Comparison of ENCODE assay signal across 8 cellular contexts in genomic region chr14:64760146-64760755, GRCh38. TPM values are rescaled to one million over a fixed set of nuclear protein-coding genes. Genes with fewer than 3 reads are reported as not detected.
DNase-seq lines count a peak whose midpoint lies in the region; ATAC-seq and TF ChIP-seq lines count a peak whose summit lies in the region.

No MANE protein-coding gene starts in this region.

- no peak overlapping the region for H3K4me3 ChIP-seq in body of pancreas

- H3K36me3 Mint-ChIP-seq in T-helper 2 cell treated with Interferon-gamma antibody and Interleukin-4, amounts not matched to agents 5 μg/mL and 100 μg/mL, for 36 hours (ENCODE audit: low read depth) = no peaks in the 10 kb centered on the region

- DNase-seq in D341Med (ENCODE audit: low spot score) (peak; percentile 74), HuH-7.5 (ENCODE audit: low spot score) (peak; percentile 77), body of pancreas (peak; percentile 55 to 75 (median 68)), kidney tubule cell (ENCODE audit: low spot score) (peak; percentile 62), omental fat pad (ENCODE audit: low spot score) (no peak)
- DNase-seq in T-helper 2 cell treated with Interferon-gamma antibody and Interleukin-4, amounts not matched to agents 5 μg/mL and 100 μg/mL, for 36 hours (ENCODE audit: low spot score) = peak; percentile 45
- peak; percentile 15 to 17 for DNase-seq in stimulated activated CD8-positive, alpha-beta memory T cell treated with anti-CD3 and anti-CD28 coated beads, Interleukin-2, amount 100 ng/mL, for 1 hour (ENCODE audit: low read depth in 2 of 2)

- peak; percentile 31 to 58 (median 47) for TF ChIP-seq CTCF in body of pancreas (IDR thresholded peaks at IDR 0.05)
- no peak for TF ChIP-seq CTCF in omental fat pad (IDR thresholded peaks at IDR 0.05)

- peaks cover 18% of the 10 kb centered on the region for H3K27me3 Mint-ChIP-seq in T-helper 2 cell treated with Interferon-gamma antibody and Interleukin-4, amounts not matched to agents 5 μg/mL and 100 μg/mL, for 36 hours (ENCODE audit: low read depth)

- H3K4me1 ChIP-seq in body of pancreas = peaks cover 70% of the 10 kb centered on the region

- no peak overlapping the region for H3K4me3 Mint-ChIP-seq in T-helper 2 cell treated with Interferon-gamma antibody and Interleukin-4, amounts not matched to agents 5 μg/mL and 100 μg/mL, for 36 hours

- intact Hi-C loops in body of pancreas (cut with DNase I) = no loop called here

- H3K36me3 ChIP-seq in body of pancreas (replicated peaks in 1 of 2; ENCODE audit: insufficient read depth in 1 of 2, low read depth in 2 of 2) = no peaks in the 10 kb centered on the region

- no peak for TF ChIP-seq POLR2A in body of pancreas (IDR thresholded peaks at IDR 0.05)

- H3K9me3 ChIP-seq in body of pancreas = no peaks in the 10 kb centered on the region

- no peaks in the 10 kb centered on the region for H3K9me3 Mint-ChIP-seq in T-helper 2 cell treated with Interferon-gamma antibody and Interleukin-4, amounts not matched to agents 5 μg/mL and 100 μg/mL, for 36 hours

- no peaks in the 10 kb centered on the region for H3K27me3 ChIP-seq in body of pancreas

- H3K27ac ChIP-seq in body of pancreas = no peak overlapping the region

- no peak for ATAC-seq in body of pancreas
- ATAC-seq in GM21390 (IDR thresholded peaks at IDR 0.05; ENCODE audit: unreplicated experiment) = no peak
- no peak for ATAC-seq in omental fat pad (ENCODE audit: low FRiP score)

- H3K27ac Mint-ChIP-seq in T-helper 2 cell treated with Interferon-gamma antibody and Interleukin-4, amounts not matched to agents 5 μg/mL and 100 μg/mL, for 36 hours = no peak overlapping the region

- WGBS in body of pancreas, 2 donors = 57 to 58% methylated on average over 8 of the region's 8 CpGs

- H3K4me1 Mint-ChIP-seq in T-helper 2 cell treated with Interferon-gamma antibody and Interleukin-4, amounts not matched to agents 5 μg/mL and 100 μg/mL, for 36 hours (ENCODE audit: low read depth) = peaks cover 31% of the 10 kb centered on the region

RNA-seq across cellular contexts. Expression of gene PLEKHG3, which starts 56.0 kb away (rescaled TPM):
- 10 to 100 TPM; 34.5 to 40.2 TPM for total RNA-seq in body of pancreas
- 10 to 100 TPM; 29.6 to 45.9 (median 37.5) TPM for total RNA-seq in omental fat pad

Comparison
In these comparisons a context has a peak if more than half of its experiments do, and no peak if none do; other contexts are left out.
1. CTCF ChIP-seq: peak in body of pancreas (7 of 7); none in omental fat pad (0 of 3).